Comparison of ENCODE assay signal across 11 cellular contexts in the genomic region with DNA sequence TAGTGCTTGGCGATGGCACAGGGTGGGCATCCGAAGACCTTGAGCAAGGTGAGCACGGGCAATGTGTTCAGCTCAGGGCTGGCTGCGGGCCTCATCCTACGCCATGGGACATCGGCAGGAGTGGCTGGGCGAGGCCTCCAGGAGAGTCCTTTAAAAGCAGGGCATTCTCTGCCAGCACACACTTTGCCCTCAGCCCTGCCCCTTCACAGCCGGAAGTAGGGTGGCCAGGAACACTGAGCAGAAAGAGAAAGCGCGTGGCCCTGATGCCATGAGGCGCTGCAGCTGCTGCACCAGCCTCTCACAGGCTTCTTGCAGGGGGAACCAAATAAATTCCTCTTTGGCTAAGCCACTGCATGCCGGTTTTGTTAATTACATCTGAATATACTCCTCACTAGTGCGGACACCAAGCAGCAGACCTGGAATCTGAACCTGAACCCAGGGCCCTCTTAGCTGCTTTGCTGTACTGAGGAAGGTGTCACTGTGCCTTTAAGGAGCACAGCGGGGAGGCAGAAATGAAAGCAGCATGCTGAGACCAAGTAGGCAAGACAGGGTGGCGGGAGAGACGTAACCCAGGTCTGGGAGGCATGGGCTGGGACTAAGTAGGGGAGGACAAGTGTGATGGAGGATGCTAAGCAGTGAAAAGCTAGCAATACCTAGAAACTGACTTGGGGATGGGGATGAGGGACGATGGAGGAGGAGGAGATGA.
A peak's percentile ranks its signal among the peaks of the same experiment; 100 is the strongest.
DNase-seq lines count a peak whose midpoint lies in the region; ATAC-seq and TF ChIP-seq lines count a peak whose summit lies in the region.
"Had no signal": no experiment of that assay in that cellular context is flagged by ENCODE, and none has a peak within 500 bp of the region (broad histone marks: within the 10 kb centered on the region; RNA-seq: fewer than 3 reads in every experiment).

No MANE protein-coding gene starts in this region.

- peak; percentile 37 for ATAC-seq in WTC11
- ATAC-seq in HG02588 (IDR thresholded peaks at IDR 0.05; ENCODE audit: unreplicated experiment): no peak
- ATAC-seq: activated T-cell treated with anti-CD3 and anti-CD28 coated beads, Interleukin-2, amount 50 U/mL, for 72 hours had no signal

- H3K4me1 Mint-ChIP-seq in WTC11: peaks cover 34% of the 10 kb centered on the region
- H3K4me1 Mint-ChIP-seq: naive B cell had no signal

- BruUV-seq in OCI-LY7 (replicated peaks; lab: Mats Ljungman, UMichigan): no TSS peak

- H3K79me2 ChIP-seq in OCI-LY7 (ENCODE audit: insufficient read depth, low read depth, low read length): no peaks in the 10 kb centered on the region

- no peaks in the 10 kb centered on the region for H4K20me1 ChIP-seq in OCI-LY7 (ENCODE audit: insufficient read depth, low read length)

- no peak overlapping the region for H3K27ac Mint-ChIP-seq in WTC11
- H3K27ac Mint-ChIP-seq: activated T-cell treated with anti-CD3 and anti-CD28 coated beads, Interleukin-2, amount 50 U/mL, for 72 hours had no signal

- H2AFZ ChIP-seq in OCI-LY7 (ENCODE audit: low read length): no peak overlapping the region

- H3K36me3 Mint-ChIP-seq in WTC11: no peaks in the 10 kb centered on the region
- H3K36me3 Mint-ChIP-seq: naive B cell had no signal

- no peak overlapping the region for H3K4me3 ChIP-seq in OCI-LY7 (ENCODE audit: low read depth, low read length, poor library complexity, severe bottlenecking)
- H3K4me3 ChIP-seq: tibial artery had no signal

- H3K4me2 ChIP-seq in OCI-LY7 (ENCODE audit: low read length): no peak overlapping the region

- CTCF ChIA-PET in WTC11 (lab: Charles Lee): interaction anchor here (1.0 to 2.4 kb wide), 3 partner anchors 36 to 261 kb away, joined by 3 to 7 read pairs (median 3); no protein-coding TSS in a partner anchor
- CTCF ChIA-PET in OCI-LY7 (lab: Charles Lee; ENCODE audit: unreplicated experiment): no interaction called here

- H3K27me3 Mint-ChIP-seq in WTC11 (ENCODE audit: low read depth): no peaks in the 10 kb centered on the region; the same call in 1 of the 2 replicates
- H3K27me3 Mint-ChIP-seq: naive B cell had no signal

- H3K9me3 Mint-ChIP-seq in WTC11: no peaks in the 10 kb centered on the region
- H3K9me3 Mint-ChIP-seq: activated T-cell treated with anti-CD3 and anti-CD28 coated beads, Interleukin-2, amount 50 U/mL, for 72 hours; naive B cell had no signal

- H3K9me3 ChIP-seq in OCI-LY7 (ENCODE audit: low read length): no peaks in the 10 kb centered on the region
- H3K9me3 ChIP-seq: tibial artery had no signal

- TF ChIP-seq CTCF in WTC11 (IDR thresholded peaks at IDR 0.05) (no peak), OCI-LY7 (conservative IDR thresholded peaks at IDR 0.05; ENCODE audit: low read length) (no peak)

- H3K36me3 ChIP-seq in OCI-LY7 (ENCODE audit: insufficient read depth, low read length): no peaks in the 10 kb centered on the region

- H3K4me3 Mint-ChIP-seq in WTC11: no peak overlapping the region
- H3K4me3 Mint-ChIP-seq: activated T-cell treated with anti-CD3 and anti-CD28 coated beads, Interleukin-2, amount 50 U/mL, for 72 hours; naive B cell had no signal

- POLR2A ChIA-PET in WTC11 (lab: Charles Lee): no interaction called here
- POLR2A ChIA-PET in OCI-LY7 (lab: Charles Lee): interaction anchor here (0.6 kb wide), 2 partner anchors 9 to 333 kb away, joined by 3 read pairs; no protein-coding TSS in a partner anchor

- H3K27ac ChIP-seq in temporal lobe (ENCODE audit: low read depth, low read length) (peak overlapping the region; percentile 79), OCI-LY7 (ENCODE audit: low read depth, low read length, poor library complexity, severe bottlenecking) (no peak overlapping the region)
- H3K27ac ChIP-seq: tibial artery had no signal

- peak; percentile 32 for DNase-seq in NCI-H345 (lab: John Stamatoyannopoulos, UW)
- no peak for DNase-seq in NCI-H345 treated with DMSO at 0.1 percent for 48 hours (lab: John Stamatoyannopoulos, UW; ENCODE audit: unreplicated experiment)
- DNase-seq in WTC11 (ENCODE audit: low spot score): no peak
- peak; percentile 29 for DNase-seq in iPS-NIHi11 (ENCODE audit: low spot score)
- no peak for DNase-seq in glomerular visceral epithelial cell (ENCODE audit: extremely low spot score)
- DNase-seq in OCI-LY7 (ENCODE audit: low spot score): no peak
- DNase-seq: activated T-cell treated with anti-CD3 and anti-CD28 coated beads, Interleukin-2, amount 50 U/mL, for 72 hours; naive B cell; tibial artery had no signal

- no peaks in the 10 kb centered on the region for H3K4me1 ChIP-seq in OCI-LY7 (ENCODE audit: insufficient read depth, low read length, poor library complexity, severe bottlenecking)

- H3K9me2 ChIP-seq in OCI-LY7 (ENCODE audit: insufficient read depth, low read length): no peaks in the 10 kb centered on the region

- intact Hi-C loops in OCI-LY7 (cut with micrococcal nuclease; ENCODE audit: unreplicated experiment): no loop called here

TF ChIP-seq in WTC11, 78 proteins besides CTCF, POLR2A, EP300 and RAD21:
- TF ChIP-seq, protein P1, sequence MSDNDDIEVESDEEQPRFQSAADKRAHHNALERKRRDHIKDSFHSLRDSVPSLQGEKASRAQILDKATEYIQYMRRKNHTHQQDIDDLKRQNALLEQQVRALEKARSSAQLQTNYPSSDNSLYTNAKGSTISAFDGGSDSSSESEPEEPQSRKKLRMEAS (CRISPR knock-in tag; IDR thresholded peaks at IDR 0.05): no peak
- TF ChIP-seq ZNF138 (CRISPR knock-in tag; conservative IDR thresholded peaks at IDR 0.05) (no peak), ZNF423 (CRISPR knock-in tag; IDR thresholded peaks at IDR 0.05) (peak; percentile 23; the same call in 1 of the 2 replicates), ZNF263 (CRISPR knock-in tag; IDR thresholded peaks at IDR 0.05; ENCODE audit: low read depth) (peak; percentile 69; the same call in 1 of the 2 replicates), SP1 (CRISPR knock-in tag; conservative IDR thresholded peaks at IDR 0.05) (no peak), FOXP1 (CRISPR knock-in tag; IDR thresholded peaks at IDR 0.05; ENCODE audit: borderline replicate concordance) (peak; percentile 31; the same call in 1 of the 2 replicates)
- TF ChIP-seq, protein P2, sequence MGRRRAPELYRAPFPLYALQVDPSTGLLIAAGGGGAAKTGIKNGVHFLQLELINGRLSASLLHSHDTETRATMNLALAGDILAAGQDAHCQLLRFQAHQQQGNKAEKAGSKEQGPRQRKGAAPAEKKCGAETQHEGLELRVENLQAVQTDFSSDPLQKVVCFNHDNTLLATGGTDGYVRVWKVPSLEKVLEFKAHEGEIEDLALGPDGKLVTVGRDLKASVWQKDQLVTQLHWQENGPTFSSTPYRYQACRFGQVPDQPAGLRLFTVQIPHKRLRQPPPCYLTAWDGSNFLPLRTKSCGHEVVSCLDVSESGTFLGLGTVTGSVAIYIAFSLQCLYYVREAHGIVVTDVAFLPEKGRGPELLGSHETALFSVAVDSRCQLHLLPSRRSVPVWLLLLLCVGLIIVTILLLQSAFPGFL (CRISPR knock-in tag; IDR thresholded peaks at IDR 0.05; ENCODE audit: borderline replicate concordance): no peak

Comparison
In these comparisons a context has a peak if more than half of its experiments do, and no peak if none do; other contexts are left out.
1. DNase-seq: peak in NCI-H345 (single experiment) and iPS-NIHi11 (single experiment); none in NCI-H345 treated with DMSO at 0.1 percent for 48 hours (single experiment), WTC11 (single experiment), glomerular visceral epithelial cell (single experiment) and OCI-LY7 (single experiment).